2 cellular contexts compared by ENCODE assay signal in genomic region chr21:27511241-27511640, GRCh38.
TF ChIP-seq lines count a peak whose summit lies in the region.

No MANE protein-coding gene starts in this region.

TF ChIP-seq in IMR-90, 13 proteins besides CTCF, POLR2A, EP300 and RAD21:
- TF ChIP-seq RFX5 (IDR thresholded peaks at IDR 0.05; ENCODE audit: low read depth, low read length), result no peak
- TF ChIP-seq ELK1 (IDR thresholded peaks at IDR 0.05; ENCODE audit: borderline replicate concordance, low read depth, low read length), result no peak
- TF ChIP-seq, protein P1, sequence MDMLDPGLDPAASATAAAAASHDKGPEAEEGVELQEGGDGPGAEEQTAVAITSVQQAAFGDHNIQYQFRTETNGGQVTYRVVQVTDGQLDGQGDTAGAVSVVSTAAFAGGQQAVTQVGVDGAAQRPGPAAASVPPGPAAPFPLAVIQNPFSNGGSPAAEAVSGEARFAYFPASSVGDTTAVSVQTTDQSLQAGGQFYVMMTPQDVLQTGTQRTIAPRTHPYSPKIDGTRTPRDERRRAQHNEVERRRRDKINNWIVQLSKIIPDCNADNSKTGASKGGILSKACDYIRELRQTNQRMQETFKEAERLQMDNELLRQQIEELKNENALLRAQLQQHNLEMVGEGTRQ (IDR thresholded peaks at IDR 0.05; ENCODE audit: low read depth, low read length), result no peak
- TF ChIP-seq MAZ (IDR thresholded peaks at IDR 0.05; ENCODE audit: borderline replicate concordance, low read depth, low read length), result no peak
- no peak for TF ChIP-seq CEBPB (IDR thresholded peaks at IDR 0.05; ENCODE audit: low read depth, low read length)
- no peak for TF ChIP-seq SMC3 (IDR thresholded peaks at IDR 0.05; ENCODE audit: low read depth, low read length)
- no peak for TF ChIP-seq NFE2L2 (IDR thresholded peaks at IDR 0.05; ENCODE audit: low read depth, low read length)
- no peak for TF ChIP-seq MXI1 (IDR thresholded peaks at IDR 0.05; ENCODE audit: borderline replicate concordance, low read depth, low read length)
- no peak for TF ChIP-seq RCOR1 (IDR thresholded peaks at IDR 0.05; ENCODE audit: insufficient replicate concordance, low read length)
- no peak for TF ChIP-seq MAFK (IDR thresholded peaks at IDR 0.05; ENCODE audit: low read depth, low read length)
- TF ChIP-seq CHD1 (IDR thresholded peaks at IDR 0.05; ENCODE audit: low read depth, low read length), result no peak
- no peak for TF ChIP-seq BHLHE40 (IDR thresholded peaks at IDR 0.05; ENCODE audit: low read depth, low read length)

TF ChIP-seq in H1, 55 proteins besides CTCF, POLR2A, EP300 and RAD21:
- TF ChIP-seq RXRA (IDR thresholded peaks at IDR 0.05; ENCODE audit: insufficient read depth, low read depth, low read length) (no peak), HDAC6 (IDR thresholded peaks at IDR 0.05; ENCODE audit: low read depth, low read length) (no peak), TCF12 (IDR thresholded peaks at IDR 0.05; ENCODE audit: low read depth, low read length) (no peak), SRF (IDR thresholded peaks at IDR 0.05; ENCODE audit: low read depth, low read length) (no peak), SIRT6 (IDR thresholded peaks at IDR 0.05; ENCODE audit: low read length) (no peak)
- TF ChIP-seq, protein P2, sequence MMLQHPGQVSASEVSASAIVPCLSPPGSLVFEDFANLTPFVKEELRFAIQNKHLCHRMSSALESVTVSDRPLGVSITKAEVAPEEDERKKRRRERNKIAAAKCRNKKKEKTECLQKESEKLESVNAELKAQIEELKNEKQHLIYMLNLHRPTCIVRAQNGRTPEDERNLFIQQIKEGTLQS (IDR thresholded peaks at IDR 0.05; ENCODE audit: insufficient read depth, low read depth, low read length), result no peak
